In the genomic region with DNA sequence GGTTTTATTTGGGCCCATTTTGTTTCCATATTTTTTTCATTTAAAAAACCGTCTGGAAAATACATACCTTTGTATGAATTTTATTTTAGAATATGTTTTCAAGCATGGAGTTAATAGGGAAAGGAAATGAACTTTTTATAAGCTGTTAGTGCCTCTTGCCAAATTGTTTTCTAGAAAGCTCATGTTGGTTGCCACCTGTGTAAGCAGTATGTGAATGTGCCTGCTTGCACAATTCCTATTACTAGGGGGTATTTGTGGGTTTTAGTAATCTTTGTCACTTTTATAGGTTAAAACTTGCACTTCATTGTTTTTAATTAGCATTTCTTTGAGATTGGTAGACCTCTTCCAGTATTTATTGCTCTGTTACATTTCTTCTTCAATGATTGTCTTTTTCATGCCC, we compare ENCODE assay signal across 30 cellular contexts.
DNase-seq lines count a peak whose midpoint lies in the region; ATAC-seq and TF ChIP-seq lines count a peak whose summit lies in the region.
"Had no signal": no experiment of that assay in that cellular context is flagged by ENCODE, and none has a peak within 500 bp of the region (broad histone marks: within the 10 kb centered on the region; RNA-seq: fewer than 3 reads in every experiment).

No MANE protein-coding gene starts in this region.

- peak overlapping the region; percentile 13; the same call in 1 of the 2 replicates for H3K4me2 ChIP-seq in SK-N-SH

- DNase-seq in SK-N-SH, result no peak
- DNase-seq in dermis blood vessel endothelial cell, result peak; percentile 40
- DNase-seq in mucosa of gallbladder (ENCODE audit: low spot score), result no peak
- DNase-seq in activated CD8-positive, alpha-beta T cell treated with anti-CD3 and anti-CD28 coated beads, Interleukin-2, amount 10 ng/mL, durations not matched to agents 7 days and 5 days, result no peak
- DNase-seq in NCI-H2081 (lab: John Stamatoyannopoulos, UW), result no peak
- DNase-seq in MV-4-11 (lab: John Stamatoyannopoulos, UW), result no peak
- DNase-seq: activated CD4-positive, alpha-beta T cell treated with anti-CD3 and anti-CD28 coated beads, Interleukin-2, amount 10 ng/mL, durations not matched to agents 7 days and 5 days; activated naive CD4-positive, alpha-beta T cell treated with anti-CD3 and anti-CD28 coated beads, Interleukin-2, amount 10 ng/mL, durations not matched to agents 7 days and 5 days; anterior cingulate cortex; BE2C; DMS53; erythroblast; GDM1; hippocampal formation; immature natural killer cell; left ventricle myocardium superior; NCI-H1092 treated with DMSO at 0.1 percent for 48 hours; NCI-H1930; NCI-H748 treated with DMSO at 0.1 percent for 48 hours; RPMI8226; stimulated activated CD4-positive, alpha-beta T cell treated with anti-CD3 and anti-CD28 coated beads, Interleukin-1b, Interleukin-23, amount 100 ng/mL, for 48 hours; substantia nigra had no signal

- H3K27me3 Mint-ChIP-seq in nephron (ENCODE audit: low read depth), result no peaks in the 10 kb centered on the region
- H3K27me3 Mint-ChIP-seq in activated CD8-positive, alpha-beta T cell treated with anti-CD3 and anti-CD28 coated beads, Interleukin-2, amount 10 ng/mL, durations not matched to agents 7 days and 5 days (ENCODE audit: low read depth), result no peaks in the 10 kb centered on the region
- H3K27me3 Mint-ChIP-seq: activated CD4-positive, alpha-beta T cell treated with anti-CD3 and anti-CD28 coated beads, Interleukin-2, amount 10 ng/mL, durations not matched to agents 7 days and 5 days; activated naive CD4-positive, alpha-beta T cell treated with anti-CD3 and anti-CD28 coated beads, Interleukin-2, amount 10 ng/mL, durations not matched to agents 7 days and 5 days; progenitor cell of endocrine pancreas had no signal

- peaks cover 19% of the 10 kb centered on the region for H3F3A ChIP-seq in SK-N-SH (replicated peaks; ENCODE audit: insufficient read depth)

- no peaks in the 10 kb centered on the region for H4K20me1 ChIP-seq in SK-N-SH (ENCODE audit: insufficient read depth)

- peak overlapping the region; percentile 1 to 53 (median 44) for H3K27ac Mint-ChIP-seq in nephron
- no peak overlapping the region for H3K27ac Mint-ChIP-seq in activated CD8-positive, alpha-beta T cell treated with anti-CD3 and anti-CD28 coated beads, Interleukin-2, amount 10 ng/mL, durations not matched to agents 7 days and 5 days
- H3K27ac Mint-ChIP-seq: activated CD4-positive, alpha-beta T cell treated with anti-CD3 and anti-CD28 coated beads, Interleukin-2, amount 10 ng/mL, durations not matched to agents 7 days and 5 days; activated naive CD4-positive, alpha-beta T cell treated with anti-CD3 and anti-CD28 coated beads, Interleukin-2, amount 10 ng/mL, durations not matched to agents 7 days and 5 days; immature natural killer cell; progenitor cell of endocrine pancreas had no signal

- H3K4me1 ChIP-seq in ACC112 (ENCODE audit: control insufficient read depth, insufficient read depth, low read length, unreplicated experiment) (peaks cover 43% of the 10 kb centered on the region), SK-N-SH (ENCODE audit: control insufficient read depth in 1 of 2, insufficient read depth in 2 of 2, low read depth in 1 of 2, low read length in 1 of 2) (peaks cover 10 to 23% of the 10 kb centered on the region in 2 experiments; a peak in 3 of 4 replicates)
- H3K4me1 ChIP-seq: BE2C had no signal

- CTCF ChIA-PET in SK-N-SH (lab: Yijun Ruan, JAX), result interaction anchor here (0.7 kb wide), 1 partner anchor 861 kb away, joined by 3 read pairs; no protein-coding TSS in a partner anchor
- CTCF ChIA-PET in activated CD8-positive, alpha-beta T cell treated with anti-CD3 and anti-CD28 coated beads, Interleukin-2, amount 10 ng/mL, durations not matched to agents 7 days and 5 days (lab: Charles Lee), result no interaction called here

- peak overlapping the region; percentile 30; the same call in 1 of the 2 replicates for H3K4me3 ChIP-seq in ACC112 (ENCODE audit: low read depth, low read length)
- no peak overlapping the region for H3K4me3 ChIP-seq in SK-N-SH (ENCODE audit: low read depth in 2 of 2, low read length in 1 of 2)
- H3K4me3 ChIP-seq: gastroesophageal sphincter, SK-N-MC had no signal

- no peak overlapping the region for H3K9ac ChIP-seq in SK-N-SH

- no peaks in the 10 kb centered on the region for H3K9me3 ChIP-seq in SK-N-SH
- H3K9me3 ChIP-seq: BE2C, gastroesophageal sphincter had no signal

- ATAC-seq in activated CD8-positive, alpha-beta T cell treated with anti-CD3 and anti-CD28 coated beads, Interleukin-2, amount 10 ng/mL, durations not matched to agents 7 days and 5 days, result no peak
- ATAC-seq: gastroesophageal sphincter had no signal

- H3K27me3 ChIP-seq in ACC112 (ENCODE audit: insufficient read depth, low read length) (no peaks in the 10 kb centered on the region), SK-N-SH (ENCODE audit: insufficient read depth) (no peaks in the 10 kb centered on the region)
- H3K27me3 ChIP-seq: BE2C, gastroesophageal sphincter had no signal

- no peak for TF ChIP-seq EP300 in SK-N-SH (IDR thresholded peaks at IDR 0.05; ENCODE audit: borderline replicate concordance in 1 of 2, low read depth in 1 of 2, low read length in 1 of 2)

- TF ChIP-seq CTCF in SK-N-SH (IDR thresholded peaks at IDR 0.05) (no peak), nephron (IDR thresholded peaks at IDR 0.05; ENCODE audit: unreplicated experiment in 3 of 3) (no peak)

- 0 out of 2 replicates have a peak, but pooled peaks cover under 1% of the 10 kb centered on the region for H3K36me3 ChIP-seq in ACC112 (ENCODE audit: insufficient read depth, low read length)
- H3K36me3 ChIP-seq in SK-N-SH (replicated peaks in 1 of 2; ENCODE audit: control insufficient read depth in 1 of 2, insufficient read depth in 2 of 2, low read length in 1 of 2), result no peaks in the 10 kb centered on the region
- H3K36me3 ChIP-seq: BE2C, gastroesophageal sphincter had no signal

- H3K27ac ChIP-seq in ACC112 (ENCODE audit: low read depth, low read length) (peak overlapping the region; percentile 33; the same call in 1 of the 2 replicates), SK-N-SH (ENCODE audit: low read depth in 2 of 2, low read length in 1 of 2) (peak overlapping the region in 1 of 2 experiments; percentile 47; a peak in 1 of 4 replicates)
- H3K27ac ChIP-seq: gastroesophageal sphincter, SK-N-MC, VCaP had no signal

- no peaks in the 10 kb centered on the region for H3K9me3 Mint-ChIP-seq in nephron
- peaks cover 3% of the 10 kb centered on the region for H3K9me3 Mint-ChIP-seq in activated CD8-positive, alpha-beta T cell treated with anti-CD3 and anti-CD28 coated beads, Interleukin-2, amount 10 ng/mL, durations not matched to agents 7 days and 5 days (ENCODE audit: insufficient read depth)
- H3K9me3 Mint-ChIP-seq: activated CD4-positive, alpha-beta T cell treated with anti-CD3 and anti-CD28 coated beads, Interleukin-2, amount 10 ng/mL, durations not matched to agents 7 days and 5 days; activated naive CD4-positive, alpha-beta T cell treated with anti-CD3 and anti-CD28 coated beads, Interleukin-2, amount 10 ng/mL, durations not matched to agents 7 days and 5 days; central memory CD8-positive, alpha-beta T cell; immature natural killer cell; neural crest cell had no signal

- H3K79me2 ChIP-seq in ACC112 (ENCODE audit: control insufficient read depth, insufficient read depth, low read length, unreplicated experiment) (peaks cover 3% of the 10 kb centered on the region), SK-N-SH (ENCODE audit: insufficient read depth) (peaks cover 42% of the 10 kb centered on the region)

- TF ChIP-seq RAD21 in SK-N-SH (IDR thresholded peaks at IDR 0.05; ENCODE audit: low read length), result no peak

- peaks cover 31% of the 10 kb centered on the region for H3K4me1 Mint-ChIP-seq in nephron
- H3K4me1 Mint-ChIP-seq in activated CD8-positive, alpha-beta T cell treated with anti-CD3 and anti-CD28 coated beads, Interleukin-2, amount 10 ng/mL, durations not matched to agents 7 days and 5 days (ENCODE audit: low read depth), result no peaks in the 10 kb centered on the region
- H3K4me1 Mint-ChIP-seq: activated CD4-positive, alpha-beta T cell treated with anti-CD3 and anti-CD28 coated beads, Interleukin-2, amount 10 ng/mL, durations not matched to agents 7 days and 5 days; activated naive CD4-positive, alpha-beta T cell treated with anti-CD3 and anti-CD28 coated beads, Interleukin-2, amount 10 ng/mL, durations not matched to agents 7 days and 5 days; central memory CD8-positive, alpha-beta T cell; immature natural killer cell had no signal

- peaks cover 17% of the 10 kb centered on the region for H3K36me3 Mint-ChIP-seq in nephron (ENCODE audit: low read depth)
- no peaks in the 10 kb centered on the region for H3K36me3 Mint-ChIP-seq in activated CD8-positive, alpha-beta T cell treated with anti-CD3 and anti-CD28 coated beads, Interleukin-2, amount 10 ng/mL, durations not matched to agents 7 days and 5 days (ENCODE audit: low read depth)
- H3K36me3 Mint-ChIP-seq: activated naive CD4-positive, alpha-beta T cell treated with anti-CD3 and anti-CD28 coated beads, Interleukin-2, amount 10 ng/mL, durations not matched to agents 7 days and 5 days; immature natural killer cell had no signal

- H2AFZ ChIP-seq in ACC112 (ENCODE audit: low read length, unreplicated experiment), result no peak overlapping the region
- no peak overlapping the region for H2AFZ ChIP-seq in SK-N-SH (ENCODE audit: low read depth)

- H3K9me2 ChIP-seq in SK-N-SH, result no peaks in the 10 kb centered on the region

- no peak overlapping the region for H3K4me3 Mint-ChIP-seq in nephron
- no peak overlapping the region for H3K4me3 Mint-ChIP-seq in activated CD8-positive, alpha-beta T cell treated with anti-CD3 and anti-CD28 coated beads, Interleukin-2, amount 10 ng/mL, durations not matched to agents 7 days and 5 days
- H3K4me3 Mint-ChIP-seq: activated CD4-positive, alpha-beta T cell treated with anti-CD3 and anti-CD28 coated beads, Interleukin-2, amount 10 ng/mL, durations not matched to agents 7 days and 5 days; activated naive CD4-positive, alpha-beta T cell treated with anti-CD3 and anti-CD28 coated beads, Interleukin-2, amount 10 ng/mL, durations not matched to agents 7 days and 5 days; central memory CD8-positive, alpha-beta T cell; immature natural killer cell; neural crest cell had no signal

- POLR2A ChIA-PET in SK-N-SH (lab: Yijun Ruan, JAX), result interaction anchor here (0.6 kb wide), 1 partner anchor 23 kb away, joined by 5 read pairs; no protein-coding TSS in a partner anchor
- POLR2A ChIA-PET in activated CD8-positive, alpha-beta T cell treated with anti-CD3 and anti-CD28 coated beads, Interleukin-2, amount 10 ng/mL, durations not matched to agents 7 days and 5 days (lab: Charles Lee), result no interaction called here

- WGBS in SK-N-SH (ENCODE audit: low lambda C conversion rate), result 74% methylated on average over 1 of the region's 1 CpG

TF ChIP-seq in SK-N-SH, 30 proteins besides CTCF, POLR2A, EP300 and RAD21 (continues in another document):
- TF ChIP-seq SMC3 (IDR thresholded peaks at IDR 0.05; ENCODE audit: low read depth, low read length) (no peak), SIN3A (IDR thresholded peaks at IDR 0.05; ENCODE audit: borderline replicate concordance, low read depth, low read length) (no peak), FOXM1 (IDR thresholded peaks at IDR 0.05; ENCODE audit: low read depth) (no peak), TCF12 (IDR thresholded peaks at IDR 0.05) (no peak), POLR2AphosphoS5 (IDR thresholded peaks at IDR 0.05; ENCODE audit: low read depth, low read length) (no peak), YY1 (IDR thresholded peaks at IDR 0.05; ENCODE audit: low read depth) (no peak), JUND (IDR thresholded peaks at IDR 0.05) (no peak)
